ENCODE assay signal across 16 cellular contexts in the genomic region with DNA sequence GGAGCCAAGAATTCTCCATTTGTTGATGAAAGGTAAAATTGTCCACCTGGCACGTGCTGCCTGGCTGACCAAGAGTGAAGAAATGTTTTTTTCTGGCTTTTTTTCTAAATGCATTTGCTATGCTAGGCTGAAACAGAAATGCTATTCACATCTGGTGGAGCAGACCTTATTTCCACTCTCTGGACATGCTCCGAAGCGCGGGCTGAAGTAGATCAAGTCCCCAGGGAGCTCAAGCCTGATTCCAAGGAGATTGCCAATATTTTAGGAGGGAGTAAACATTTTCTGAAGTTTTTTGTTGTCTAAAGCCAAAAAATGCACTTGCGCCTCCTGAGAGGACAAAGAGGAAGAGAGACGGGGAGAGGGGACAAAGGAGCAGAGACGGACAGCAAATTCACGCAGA. TPM values are rescaled to one million over a fixed set of nuclear protein-coding genes. Genes with fewer than 3 reads are reported as not detected.
DNase-seq lines count a peak whose midpoint lies in the region; ATAC-seq and TF ChIP-seq lines count a peak whose summit lies in the region.
"Had no signal": no experiment of that assay in that cellular context is flagged by ENCODE, and none has a peak within 500 bp of the region (broad histone marks: within the 10 kb centered on the region; RNA-seq: fewer than 3 reads in every experiment).

No MANE protein-coding gene starts in this region.

- 43 to 60% methylated on average over 8 of the region's 8 CpGs for WGBS in heart right ventricle, 2 donors

- H3K9me3 ChIP-seq in heart right ventricle (no peaks in the 10 kb centered on the region), vagina (no peaks in the 10 kb centered on the region)
- H3K9me3 ChIP-seq: Caco-2 had no signal

- H3K4me3 ChIP-seq in heart right ventricle (peak overlapping the region in 4 of 10 donors; percentile 7 to 26 (median 14)), vagina (no peak overlapping the region)

- H3K27me3 ChIP-seq in heart right ventricle, result peaks cover 0 to 7% (median 4%) of the 10 kb centered on the region in 7 donors
- no peaks in the 10 kb centered on the region for H3K27me3 ChIP-seq in vagina

- H3K36me3 ChIP-seq in heart right ventricle (no peaks in the 10 kb centered on the region), vagina (no peaks in the 10 kb centered on the region)

- ATAC-seq in Right ventricle myocardium inferior (peak; percentile 57), heart right ventricle (peak in 6 of 8 donors; percentile 34 to 67 (median 52))
- ATAC-seq: HCT116 had no signal

- peak overlapping the region in 7 of 10 donors; percentile 46 to 69 (median 59) for H3K27ac ChIP-seq in heart right ventricle
- no peak overlapping the region for H3K27ac ChIP-seq in vagina
- H3K27ac ChIP-seq: C4-2B had no signal

- intact Hi-C loops in Right ventricle myocardium inferior (cut with DNase I), result no loop called here
- intact Hi-C loops in cardiac septum (cut with DNase I), result no loop called here
- intact Hi-C loops in heart right ventricle (cut with DNase I), result no loop called here
- intact Hi-C loops in vagina (cut with DNase I), result no loop called here

- TF ChIP-seq CTCF in heart right ventricle (IDR thresholded peaks at IDR 0.05) (no peak), vagina (IDR thresholded peaks at IDR 0.05) (no peak)

- DNase-seq in Right ventricle myocardium inferior (ENCODE audit: missing footprints) (no peak), cardiac septum (ENCODE audit: low spot score) (no peak), heart right ventricle (peak in 1 of 2 donors; percentile 59), retina (peak; percentile 43), vagina (ENCODE audit: extremely low spot score in 2 of 2) (peak; percentile 34 to 49), erythroblast (lab: John Stamatoyannopoulos, UW) (no peak), putamen (ENCODE audit: low spot score) (no peak)
- no peak for DNase-seq in activated naive CD4-positive, alpha-beta T cell treated with Interleukin-2 at 50 U/mL for 16 hours
- DNase-seq: Caco-2, NCI-H1436 treated with DMSO at 0.1 percent for 48 hours, NCI-H526 treated with DMSO at 0.1 percent for 48 hours had no signal

- peaks cover 0 to 35% (median 8%) of the 10 kb centered on the region in 9 donors for H3K4me1 ChIP-seq in heart right ventricle
- H3K4me1 ChIP-seq in vagina, result peaks cover 11% of the 10 kb centered on the region
- H3K4me1 ChIP-seq: Caco-2 had no signal

- TF ChIP-seq POLR2A in vagina (IDR thresholded peaks at IDR 0.05) (no peak), erythroblast (IDR thresholded peaks at IDR 0.05; ENCODE audit: low read length) (no peak)

RNA-seq across cellular contexts. Expression of gene SMOC2, which starts 23.3 kb away (rescaled TPM):
- total RNA-seq in Right ventricle myocardium inferior (16.4 TPM), cardiac septum (37.2 TPM), heart right ventricle (10 to 100 TPM in 9 of 10 donors, 1 to 10 TPM in 1; 6.6 to 39.1 (median 18.4) TPM), vagina (22.1 TPM)
- 10 to 100 TPM in 1 of 2 donors, 1 to 10 TPM in 1; 9.5 to 10.6 TPM for polyA plus RNA-seq in heart right ventricle
- total RNA-seq: LHCN-M2, OCI-LY7, RPMI7951 had no signal

Comparison
In these comparisons a context has a peak if more than half of its experiments do, and no peak if none do; other contexts are left out.
1. DNase-seq: peak in retina (single experiment) and vagina (2 of 2); none in Right ventricle myocardium inferior (single experiment), cardiac septum (single experiment), activated naive CD4-positive, alpha-beta T cell treated with Interleukin-2 at 50 U/mL for 16 hours (single experiment), erythroblast (0 of 2) and putamen (single experiment).